1 cellular context compared by ENCODE assay signal in the genomic region with DNA sequence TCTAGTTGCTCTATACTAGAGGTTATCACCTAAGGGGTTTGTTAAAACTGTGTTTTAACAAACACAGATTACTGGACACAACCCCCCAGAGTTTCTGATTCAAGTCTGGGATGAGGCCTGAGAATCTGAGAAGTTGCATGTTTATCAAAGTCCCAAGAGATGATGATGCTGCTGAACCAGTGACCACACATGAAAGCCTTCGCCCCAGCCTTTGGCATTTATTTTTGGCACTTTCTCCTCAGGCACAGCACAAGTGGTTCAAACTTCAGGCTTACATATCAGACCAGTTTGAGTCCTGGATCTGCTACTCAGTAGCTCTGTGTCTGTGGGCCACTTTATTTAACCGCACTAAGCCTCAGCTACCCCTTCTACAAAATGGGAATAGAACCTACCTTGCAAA.
TF ChIP-seq lines count a peak whose summit lies in the region.

No MANE protein-coding gene starts in this region.

TF ChIP-seq in HepG2, 621 proteins besides CTCF, POLR2A, EP300 and RAD21 (continued from another document):
- TF ChIP-seq PCBP1 (IDR thresholded peaks at IDR 0.05; ENCODE audit: borderline replicate concordance, low read depth, low read length) (no peak), KDM4B (CRISPR knock-in tag; IDR thresholded peaks at IDR 0.05) (no peak), MYPOP (CRISPR knock-in tag; IDR thresholded peaks at IDR 0.05) (no peak), ZBTB20 (CRISPR knock-in tag; IDR thresholded peaks at IDR 0.05; ENCODE audit: borderline replicate concordance, low read depth) (no peak)
